Comparison of ENCODE assay signal across 20 cellular contexts in genomic region chr20:34806255-34806654, GRCh38.
"Had no signal": no experiment of that assay in that cellular context is flagged by ENCODE, and none has a peak within 500 bp of the region (broad histone marks: within the 10 kb centered on the region; RNA-seq: fewer than 3 reads in every experiment).

No MANE protein-coding gene starts in this region.

- H3K9me3 ChIP-seq: adrenal gland, breast epithelium, esophagus muscularis mucosa, heart right ventricle, tibial nerve, uterus had no signal

- H3K27ac ChIP-seq: adrenal gland, breast epithelium, esophagus muscularis mucosa, heart right ventricle, tibial nerve, uterus had no signal

- H3K27me3 Mint-ChIP-seq: memory B cell; stimulated activated naive CD8-positive, alpha-beta T cell treated with anti-CD3 and anti-CD28 coated beads, Interleukin-15, Interleukin-2, amounts not matched to agents 100 ng/mL and 50 ng/mL, for 24 hours had no signal

- FAIRE-seq: astrocyte had no signal

- H3K27ac Mint-ChIP-seq: activated naive CD4-positive, alpha-beta T cell treated with anti-CD3 and anti-CD28 coated beads, Interleukin-2, amount 50 U/mL, for 72 hours; memory B cell; stimulated activated naive CD8-positive, alpha-beta T cell treated with anti-CD3 and anti-CD28 coated beads, Interleukin-15, Interleukin-2, amounts not matched to agents 100 ng/mL and 50 ng/mL, for 24 hours had no signal

- ATAC-seq: activated naive CD4-positive, alpha-beta T cell treated with anti-CD3 and anti-CD28 coated beads, Interleukin-2, amount 50 U/mL, for 72 hours; heart right ventricle had no signal

- H3K9me3 Mint-ChIP-seq: activated naive CD4-positive, alpha-beta T cell treated with anti-CD3 and anti-CD28 coated beads, Interleukin-2, amount 50 U/mL, for 72 hours; immature natural killer cell; memory B cell; stimulated activated naive CD8-positive, alpha-beta T cell treated with anti-CD3 and anti-CD28 coated beads, Interleukin-15, Interleukin-2, amounts not matched to agents 100 ng/mL and 50 ng/mL, for 24 hours had no signal

- H3K36me3 ChIP-seq: adrenal gland, breast epithelium, esophagus muscularis mucosa, tibial nerve, uterus had no signal

- H3K4me3 Mint-ChIP-seq: immature natural killer cell; memory B cell; stimulated activated naive CD8-positive, alpha-beta T cell treated with anti-CD3 and anti-CD28 coated beads, Interleukin-15, Interleukin-2, amounts not matched to agents 100 ng/mL and 50 ng/mL, for 24 hours had no signal

- H3K27me3 ChIP-seq: adrenal gland, breast epithelium, esophagus muscularis mucosa, heart right ventricle, tibial nerve, uterus had no signal

- DNase-seq: activated CD4-positive, alpha-beta T cell treated with anti-CD3 and anti-CD28 coated beads, Interleukin-2, amount 50 U/mL, for 48 hours; activated gamma-delta T cell; adrenal gland; cerebellar nuclear complex; cortex of kidney; effector CD8-positive, alpha-beta T cell; heart right ventricle; immature natural killer cell; kidney glomerular epithelial cell; occipital lobe; posterior cingulate gyrus; stimulated activated CD4-positive, alpha-beta T cell treated with anti-CD3 and anti-CD28 coated beads, Interleukin-2, amount 100 ng/mL, for 24 hours; uterus had no signal

- H3K4me3 ChIP-seq: adrenal gland, breast epithelium, esophagus muscularis mucosa, heart right ventricle, tibial nerve, uterus had no signal

- H3K36me3 Mint-ChIP-seq: activated naive CD4-positive, alpha-beta T cell treated with anti-CD3 and anti-CD28 coated beads, Interleukin-2, amount 50 U/mL, for 72 hours; immature natural killer cell had no signal

- H3K4me1 ChIP-seq: breast epithelium, uterus had no signal
